In the genomic region with DNA sequence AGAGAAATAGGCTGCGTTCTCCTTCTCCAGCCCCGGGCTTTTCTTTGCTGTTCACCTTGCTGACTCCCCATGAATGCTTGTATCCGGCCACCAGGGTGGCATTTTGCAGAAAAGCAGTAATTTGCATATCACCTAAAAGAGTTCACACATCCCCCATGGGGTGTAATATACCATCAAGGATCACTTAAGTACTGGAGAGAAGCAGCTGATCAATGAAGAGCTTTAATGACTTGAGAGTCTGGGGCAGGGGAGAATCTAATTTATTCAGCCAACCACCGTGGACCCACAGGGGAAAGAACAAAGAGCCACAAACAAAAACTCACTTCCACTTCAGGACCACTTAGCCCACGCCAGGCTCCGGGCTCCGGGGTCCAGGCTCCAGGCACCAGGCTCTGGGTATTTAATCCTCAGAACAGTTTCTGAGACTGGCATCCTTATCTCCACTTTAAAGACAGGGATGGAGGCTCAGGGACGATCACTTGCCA, we compare ENCODE assay signal across 9 cellular contexts. TPM values are rescaled to one million over a fixed set of nuclear protein-coding genes. Genes with fewer than 3 reads are reported as not detected.
DNase-seq lines count a peak whose midpoint lies in the region; ATAC-seq, FAIRE-seq and TF ChIP-seq lines count a peak whose summit lies in the region.
"Had no signal": no experiment of that assay in that cellular context is flagged by ENCODE, and none has a peak within 500 bp of the region (broad histone marks: within the 10 kb centered on the region; RNA-seq: fewer than 3 reads in every experiment).

No MANE protein-coding gene starts in this region.

- no peak overlapping the region for H3K4me3 ChIP-seq in BLaER1 treated with 17β-estradiol and CSF1 and Interleukin-3, amounts not matched to agents 10 nM and 100 nM
- H3K4me3 ChIP-seq in small intestine (ENCODE audit: low read depth in 1 of 2, low read length in 2 of 2): no peak overlapping the region

- peak overlapping the region in 10 of 11 experiments; percentile 0 to 59 (median 34); a peak in 15 of 22 replicates for H3K4me2 ChIP-seq in BLaER1 treated with 17β-estradiol and CSF1 and Interleukin-3, amounts not matched to agents 10 nM and 100 nM

- H3K27me3 Mint-ChIP-seq in activated naive CD8-positive, alpha-beta T cell: no peaks in the 10 kb centered on the region

- 69 to 77% (median 76%) methylated on average over 8 of the region's 8 CpGs for WGBS in small intestine, 3 donors

- H3K4me3 Mint-ChIP-seq in activated naive CD8-positive, alpha-beta T cell: peak overlapping the region; percentile 72

- H3K4me1 ChIP-seq in BLaER1 treated with 17β-estradiol and CSF1 and Interleukin-3, amounts not matched to agents 10 nM and 100 nM: peaks cover 56 to 84% (median 70%) of the 10 kb centered on the region in 10 experiments
- peaks cover 0 to 3% of the 10 kb centered on the region in 2 donors for H3K4me1 ChIP-seq in small intestine (ENCODE audit: control insufficient read depth in 2 of 2, insufficient read depth in 1 of 2, low read depth in 1 of 2, low read length in 1 of 2)

- H3K36me3 ChIP-seq in BLaER1 treated with 17β-estradiol and CSF1 and Interleukin-3, amounts not matched to agents 10 nM and 100 nM: no peaks in the 10 kb centered on the region
- no peaks in the 10 kb centered on the region for H3K36me3 ChIP-seq in small intestine (ENCODE audit: control insufficient read depth in 2 of 2, insufficient read depth in 2 of 2, low read length in 2 of 2)

- H3K4me1 Mint-ChIP-seq in activated naive CD8-positive, alpha-beta T cell (ENCODE audit: low read depth): peaks cover 52% of the 10 kb centered on the region

- H3K27ac Mint-ChIP-seq in activated naive CD8-positive, alpha-beta T cell: peak overlapping the region; percentile 88

- FAIRE-seq in small intestine (lab: Jason Lieb, UNC): no peak

- no peaks in the 10 kb centered on the region for H3K9me3 ChIP-seq in BLaER1 treated with 17β-estradiol and CSF1 and Interleukin-3, amounts not matched to agents 10 nM and 100 nM (replicated peaks in 1 of 11)
- no peaks in the 10 kb centered on the region for H3K9me3 ChIP-seq in small intestine (ENCODE audit: control insufficient read depth, low read depth)

- no peaks in the 10 kb centered on the region for H3K9me3 Mint-ChIP-seq in activated naive CD8-positive, alpha-beta T cell (ENCODE audit: low read depth)

- H3K27me3 ChIP-seq in BLaER1 treated with 17β-estradiol and CSF1 and Interleukin-3, amounts not matched to agents 10 nM and 100 nM: no peaks in the 10 kb centered on the region
- H3K27me3 ChIP-seq in small intestine (ENCODE audit: control insufficient read depth in 2 of 2, insufficient read depth in 2 of 2, low read length in 2 of 2): no peaks in the 10 kb centered on the region

- peak; percentile 41 for ATAC-seq in GM18505 (IDR thresholded peaks at IDR 0.05; ENCODE audit: unreplicated experiment)
- ATAC-seq in HG03342 (IDR thresholded peaks at IDR 0.05; ENCODE audit: unreplicated experiment): peak; percentile 40

- H3K9ac ChIP-seq in BLaER1 treated with 17β-estradiol and CSF1 and Interleukin-3, amounts not matched to agents 10 nM and 100 nM: no peak overlapping the region

- TF ChIP-seq POLR2A in GM18505 (IDR thresholded peaks at IDR 0.05; ENCODE audit: borderline replicate concordance, extremely low read depth, insufficient read depth, insufficient read length): no peak

- H4K20me1 ChIP-seq in BLaER1 treated with 17β-estradiol and CSF1 and Interleukin-3, amounts not matched to agents 10 nM and 100 nM: peaks cover 0 to 5% (median 0%) of the 10 kb centered on the region in 11 experiments; a peak in 1 of 22 replicates

- no peak for DNase-seq in activated gamma-delta T cell (lab: John Stamatoyannopoulos, UW)
- DNase-seq in ecto neural progenitor cell (ENCODE audit: low spot score): no peak
- no peak for DNase-seq in small intestine
- DNase-seq in GDM1 (lab: John Stamatoyannopoulos, UW): no peak
- DNase-seq: NCI-H2029 had no signal

- no peak overlapping the region for H3K27ac ChIP-seq in BLaER1 treated with 17β-estradiol and CSF1 and Interleukin-3, amounts not matched to agents 10 nM and 100 nM
- peak overlapping the region in 1 of 2 donors; percentile 56 for H3K27ac ChIP-seq in small intestine (ENCODE audit: low read depth in 1 of 2, low read length in 1 of 2)

- H3K36me3 Mint-ChIP-seq in activated naive CD8-positive, alpha-beta T cell: peaks cover 7% of the 10 kb centered on the region

RNA-seq across cellular contexts. Expression of a gene that starts 33.9 kb away (rescaled TPM):
- 10 to 100 TPM; 14.5 to 27.4 (median 17.8) TPM for polyA plus RNA-seq in small intestine
